ENCODE assay signal across 1 cellular context in genomic region chr14:93044116-93044515, GRCh38.
TF ChIP-seq lines count a peak whose summit lies in the region.

No MANE protein-coding gene starts in this region.

TF ChIP-seq in H1, 55 proteins besides CTCF, POLR2A, EP300 and RAD21:
- TF ChIP-seq EZH2 (IDR thresholded peaks at IDR 0.05; ENCODE audit: low read depth, low read length, severe bottlenecking) (no peak), KDM5A (IDR thresholded peaks at IDR 0.05; ENCODE audit: low read length) (no peak), CREB1 (IDR thresholded peaks at IDR 0.05) (no peak), SP2 (IDR thresholded peaks at IDR 0.05; ENCODE audit: low read length) (no peak), KDM4A (IDR thresholded peaks at IDR 0.05; ENCODE audit: low read depth, low read length, severe bottlenecking) (no peak), CHD7 (IDR thresholded peaks at IDR 0.05; ENCODE audit: insufficient replicate concordance, low read length) (no peak), TAF1 (IDR thresholded peaks at IDR 0.05; ENCODE audit: low read depth, low read length) (no peak), SIX5 (IDR thresholded peaks at IDR 0.05; ENCODE audit: low read depth, low read length) (no peak), NRF1 (IDR thresholded peaks at IDR 0.05; ENCODE audit: low read depth, low read length) (no peak), GABPA (IDR thresholded peaks at IDR 0.05; ENCODE audit: borderline replicate concordance, insufficient read depth, low read length) (no peak), SAP30 (IDR thresholded peaks at IDR 0.05; ENCODE audit: insufficient read depth, insufficient replicate concordance, low read length) (no peak), FOSL1 (IDR thresholded peaks at IDR 0.05; ENCODE audit: insufficient read depth, low read depth, low read length) (no peak), CEBPB (IDR thresholded peaks at IDR 0.05; ENCODE audit: low read depth, low read length) (no peak), CTBP2 (IDR thresholded peaks at IDR 0.05; ENCODE audit: borderline replicate concordance, insufficient read depth, insufficient read length, low read length) (no peak)
TF ChIP-seq in H1: peak in this region for 0.
